Comparison of ENCODE assay signal across 9 cellular contexts in genomic region chr7:99615989-99616358, GRCh38. TPM values are rescaled to one million over a fixed set of nuclear protein-coding genes. Genes with fewer than 3 reads are reported as not detected.
DNase-seq lines count a peak whose midpoint lies in the region; ATAC-seq, FAIRE-seq and TF ChIP-seq lines count a peak whose summit lies in the region.
"Had no signal": no experiment of that assay in that cellular context is flagged by ENCODE, and none has a peak within 500 bp of the region (broad histone marks: within the 10 kb centered on the region; RNA-seq: fewer than 3 reads in every experiment).

No MANE protein-coding gene starts in this region.

- intact Hi-C loops in thyroid gland (cut with DNase I) = loop anchor here (10.0 kb wide), 1 partner anchor 61 kb away; the partner anchor contains the start of genes FAM200A and ZNF655

- 90 to 99% methylated on average over 5 of the region's 5 CpGs for WGBS in thyroid gland, 2 donors

- H3K27ac ChIP-seq in SJSA1 (no peak overlapping the region), thyroid gland (peak overlapping the region in 1 of 3 donors; percentile 77)

- TF ChIP-seq CTCF in fibroblast of pulmonary artery (IDR thresholded peaks at IDR 0.05; ENCODE audit: low read length, missing control alignments) (no peak), thyroid gland (IDR thresholded peaks at IDR 0.05) (no peak)

- no peak for DNase-seq in GM12891 (ENCODE audit: insufficient read length, low spot score)
- DNase-seq in SJSA1 (ENCODE audit: low read depth in 1 of 2, low spot score in 2 of 2) = no peak
- no peak for DNase-seq in fibroblast of pulmonary artery (ENCODE audit: low read depth)
- no peak for DNase-seq in skeletal muscle cell (ENCODE audit: low read depth)
- no peak for DNase-seq in thyroid gland

- H3K4me1 ChIP-seq in SJSA1 (replicated peaks) (peaks cover 45% of the 10 kb centered on the region), thyroid gland (peaks cover 9 to 11% of the 10 kb centered on the region in 2 donors)

- H3K36me3 ChIP-seq in SJSA1 (peaks cover 24% of the 10 kb centered on the region), thyroid gland (peaks cover 17 to 19% of the 10 kb centered on the region in 2 donors)

- H3K9me3 ChIP-seq in SJSA1 (replicated peaks) (no peaks in the 10 kb centered on the region), thyroid gland (no peaks in the 10 kb centered on the region)

- ATAC-seq in HG03095 (IDR thresholded peaks at IDR 0.05; ENCODE audit: unreplicated experiment) (no peak), GM18520 (IDR thresholded peaks at IDR 0.05; ENCODE audit: unreplicated experiment) (no peak), HG02938 (IDR thresholded peaks at IDR 0.05; ENCODE audit: unreplicated experiment) (no peak)

- H3K4me3 ChIP-seq in SJSA1 (peak overlapping the region; percentile 78), fibroblast of pulmonary artery (replicated peaks; ENCODE audit: low read depth, low read length) (peak overlapping the region; percentile 93), skeletal muscle cell (ENCODE audit: low read depth, low read length) (peak overlapping the region; percentile 95), thyroid gland (replicated peaks in 1 of 3) (peak overlapping the region in 1 of 3 donors; percentile 97)

- FAIRE-seq in GM12891 (lab: Jason Lieb, UNC) = peak; percentile 26

- TF ChIP-seq POLR2A in GM12891 (IDR thresholded peaks at IDR 0.05; ENCODE audit: low read depth, low read length) = no peak
- TF ChIP-seq POLR2A in thyroid gland (IDR thresholded peaks at IDR 0.05) = no peak

- H3K27me3 ChIP-seq in SJSA1 (replicated peaks) (no peaks in the 10 kb centered on the region), thyroid gland (no peaks in the 10 kb centered on the region)

TF ChIP-seq in GM12891, 5 proteins besides CTCF, POLR2A, EP300 and RAD21:
- no peak for TF ChIP-seq SPI1 (IDR thresholded peaks at IDR 0.05; ENCODE audit: low read depth, low read length)
- no peak for TF ChIP-seq TAF1 (IDR thresholded peaks at IDR 0.05; ENCODE audit: low read depth, low read length)
- TF ChIP-seq PAX5 (IDR thresholded peaks at IDR 0.05; ENCODE audit: insufficient read depth, low read length, severe bottlenecking) = no peak
- TF ChIP-seq POU2F2 (IDR thresholded peaks at IDR 0.05; ENCODE audit: low read depth, low read length) = no peak
- TF ChIP-seq POLR2AphosphoS5 (IDR thresholded peaks at IDR 0.05; ENCODE audit: low read depth, low read length) = no peak

RNA-seq across cellular contexts. Expression of gene ZSCAN25, which starts 0.8 kb away (rescaled TPM):
- polyA plus RNA-seq in GM12891 (2012; ENCODE audit: low read depth, missing spikeins) = 5.3 TPM
- total RNA-seq in SJSA1 (2014; rRNA removed; shearing (Covaris generic)) = 26.9 and 28.3 TPM in 2 replicates
- 10 to 100 TPM; 17.5 to 32.4 (median 23.8) TPM for total RNA-seq in thyroid gland

RNA-seq across cellular contexts. Expression of gene TMEM225B, which starts 17.9 kb away (rescaled TPM):
- polyA plus RNA-seq in GM12891 (2012; ENCODE audit: low read depth, missing spikeins) = 0.12 TPM
- 0.41 and 1.1 TPM in 2 replicates for total RNA-seq in SJSA1 (2014; rRNA removed; shearing (Covaris generic))
- 1 to 10 TPM; 1.1 to 3.2 (median 2.3) TPM for total RNA-seq in thyroid gland
- total RNA-seq: SK-MEL-5 had no signal

RNA-seq across cellular contexts. Expression of gene ZNF655, which starts 57.5 kb away (rescaled TPM):
- polyA plus RNA-seq in GM12891 (2012; ENCODE audit: low read depth, missing spikeins) = 35.5 TPM
- total RNA-seq in SJSA1 (2014; rRNA removed; shearing (Covaris generic)) = 107 and 109 TPM in 2 replicates
- total RNA-seq in thyroid gland = 100 to 1,000 TPM; 113 to 144 (median 118) TPM
